Comparison of ENCODE assay signal across 7 cellular contexts in genomic region chr7:30770936-30771858, GRCh38. TPM values are rescaled to one million over a fixed set of nuclear protein-coding genes. Genes with fewer than 3 reads are reported as not detected.
DNase-seq lines count a peak whose midpoint lies in the region; ATAC-seq and TF ChIP-seq lines count a peak whose summit lies in the region.

Gene MINDY4, plus strand, starts transcription at chr7:30771417. Its CDS starts 77 bp downstream, at chr7:30771494.

- peaks cover 9% of the 10 kb centered on the region for H3K4me1 Mint-ChIP-seq in activated CD4-positive, alpha-beta T cell treated with anti-CD3 and anti-CD28 coated beads, Interleukin-2, amount 10 ng/mL, durations not matched to agents 7 days and 5 days

- H3K36me3 Mint-ChIP-seq in activated CD4-positive, alpha-beta T cell treated with anti-CD3 and anti-CD28 coated beads, Interleukin-2, amount 10 ng/mL, durations not matched to agents 7 days and 5 days (ENCODE audit: low read depth): no peaks in the 10 kb centered on the region

- peak within 1 kb of the TSS; percentile 85 for H3K27ac Mint-ChIP-seq in activated CD4-positive, alpha-beta T cell treated with anti-CD3 and anti-CD28 coated beads, Interleukin-2, amount 10 ng/mL, durations not matched to agents 7 days and 5 days

- POLR2A ChIA-PET in activated CD4-positive, alpha-beta T cell treated with anti-CD3 and anti-CD28 coated beads, Interleukin-2, amount 10 ng/mL, durations not matched to agents 7 days and 5 days (lab: Charles Lee): no interaction called here

- H3K27me3 Mint-ChIP-seq in activated CD4-positive, alpha-beta T cell treated with anti-CD3 and anti-CD28 coated beads, Interleukin-2, amount 10 ng/mL, durations not matched to agents 7 days and 5 days: peaks cover 6% of the 10 kb centered on the region

- H3K9me3 Mint-ChIP-seq in activated CD4-positive, alpha-beta T cell treated with anti-CD3 and anti-CD28 coated beads, Interleukin-2, amount 10 ng/mL, durations not matched to agents 7 days and 5 days: no peaks in the 10 kb centered on the region

- ATAC-seq in GM18858 (IDR thresholded peaks at IDR 0.05; ENCODE audit: unreplicated experiment): peak; percentile 67
- peak; percentile 77 for ATAC-seq in HG03025 (IDR thresholded peaks at IDR 0.05; ENCODE audit: low FRiP score, unreplicated experiment)
- ATAC-seq in left colon: peak; percentile 94

- DNase-seq in NCI-H2196 treated with DMSO at 0.1 percent for 48 hours (lab: John Stamatoyannopoulos, UW; ENCODE audit: unreplicated experiment) (peak; percentile 46), coronary artery (ENCODE audit: low spot score) (peak; percentile 92), left colon (peak; percentile 77 to 84)
- DNase-seq in activated CD4-positive, alpha-beta T cell treated with anti-CD3 and anti-CD28 coated beads, Interleukin-2, amount 10 ng/mL, durations not matched to agents 7 days and 5 days: peak; percentile 78
- peak; percentile 34 to 62 for DNase-seq in stimulated activated CD4-positive, alpha-beta T cell treated with anti-CD3 and anti-CD28 coated beads, Interleukin-1b, Interleukin-23, amount 100 ng/mL, for 4 hours (ENCODE audit: low read depth in 2 of 2)

- CTCF ChIA-PET in activated CD4-positive, alpha-beta T cell treated with anti-CD3 and anti-CD28 coated beads, Interleukin-2, amount 10 ng/mL, durations not matched to agents 7 days and 5 days (lab: Charles Lee): no interaction called here

- TF ChIP-seq CTCF in coronary artery (IDR thresholded peaks at IDR 0.05): no peak

- H3K4me3 Mint-ChIP-seq in activated CD4-positive, alpha-beta T cell treated with anti-CD3 and anti-CD28 coated beads, Interleukin-2, amount 10 ng/mL, durations not matched to agents 7 days and 5 days: peak within 1 kb of the TSS; percentile 79

- peak within 1 kb of the TSS; percentile 65 to 84 for H3K27ac ChIP-seq in coronary artery

- intact Hi-C loops in left colon (cut with DNase I, micrococcal nuclease): no loop called here

- peak within 1 kb of the TSS; percentile 81 for H3K4me3 ChIP-seq in coronary artery

RNA-seq across cellular contexts. Expression of gene MINDY4, which starts in this region (rescaled TPM):
- total RNA-seq in activated CD4-positive, alpha-beta T cell treated with anti-CD3 and anti-CD28 coated beads, Interleukin-2, amount 10 ng/mL, durations not matched to agents 7 days and 5 days: 1 to 10 TPM; 1.3 to 1.8 TPM
- total RNA-seq in left colon: 1 to 10 TPM; 3.2 to 3.8 TPM

Comparison
In these comparisons a context has a peak if more than half of its experiments do, and no peak if none do; other contexts are left out.
1. Peak in every context shown above with its lines: DNase-seq, ATAC-seq, H3K4me3 ChIP-seq and H3K27ac ChIP-seq.